8 cellular contexts compared by ENCODE assay signal in the genomic region with DNA sequence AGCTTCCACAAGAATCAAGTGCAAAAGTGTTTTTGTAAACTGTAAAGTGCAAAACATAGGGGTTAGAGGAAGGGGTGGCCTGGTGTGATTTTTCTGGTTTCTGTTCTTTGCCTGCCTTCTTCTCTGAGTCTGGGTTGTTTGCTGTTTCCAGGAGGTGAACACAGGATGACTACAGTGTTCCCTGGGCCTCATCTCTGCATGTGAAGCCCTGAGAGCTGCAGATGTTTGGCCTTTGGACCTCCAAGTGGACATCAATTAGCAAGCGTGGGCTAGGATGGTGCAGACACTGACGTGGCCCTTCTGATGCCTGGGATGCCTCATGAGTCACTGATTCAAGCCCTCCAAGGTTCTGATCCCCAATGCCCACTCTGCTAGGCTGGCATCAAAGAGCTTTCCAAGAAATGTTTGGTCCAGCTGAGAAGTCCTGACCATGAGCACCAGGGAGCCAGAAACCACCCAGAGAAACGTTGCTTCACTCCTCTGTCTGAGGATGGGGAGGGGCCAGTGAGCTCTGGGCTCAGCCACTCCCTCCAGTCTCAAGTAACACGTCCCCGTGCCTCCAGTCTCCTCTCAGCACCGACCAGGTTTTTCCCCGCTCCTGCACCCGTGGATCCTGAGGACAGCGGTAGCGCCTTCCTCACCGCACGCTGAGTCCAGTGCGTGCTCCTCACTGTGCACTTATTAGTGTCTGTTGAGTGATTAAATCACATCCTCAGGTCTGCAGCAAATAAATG. TPM values are rescaled to one million over a fixed set of nuclear protein-coding genes. Genes with fewer than 3 reads are reported as not detected.
A peak's percentile ranks its signal among the peaks of the same experiment; 100 is the strongest.
DNase-seq lines count a peak whose midpoint lies in the region; ATAC-seq and TF ChIP-seq lines count a peak whose summit lies in the region.

No MANE protein-coding gene starts in this region.

- intact Hi-C loops in naive thymus-derived CD4-positive, alpha-beta T cell (cut with micrococcal nuclease), result loop anchor here (1.0 to 10.0 kb wide), 5 partner anchors 174 to 537 kb away; no protein-coding TSS in a partner anchor
- intact Hi-C loops in CD4-positive, alpha-beta T cell (cut with DNase I, micrococcal nuclease), result loop anchor here (1.0 to 5.0 kb wide), 6 partner anchors 174 to 1609 kb away; a partner anchor contains a TSS

- no peak for ATAC-seq in naive thymus-derived CD4-positive, alpha-beta T cell
- ATAC-seq in GM18870 (IDR thresholded peaks at IDR 0.05; ENCODE audit: unreplicated experiment) (no peak), GM21360 (IDR thresholded peaks at IDR 0.05; ENCODE audit: unreplicated experiment) (no peak)
- ATAC-seq in CD4-positive, alpha-beta T cell (ENCODE audit: poor library complexity), result no peak

- POLR2A ChIA-PET in naive thymus-derived CD4-positive, alpha-beta T cell (lab: Charles Lee), result no interaction called here
- POLR2A ChIA-PET in CD4-positive, alpha-beta T cell (lab: Charles Lee), result no interaction called here

- no peaks in the 10 kb centered on the region for H3K36me3 ChIP-seq in Loucy (ENCODE audit: insufficient read depth, low read length)
- H3K36me3 ChIP-seq in naive thymus-derived CD4-positive, alpha-beta T cell (ENCODE audit: control insufficient read depth in 2 of 3, insufficient read depth in 3 of 3, low read length in 3 of 3), result no peaks in the 10 kb centered on the region

- CTCF ChIA-PET in naive thymus-derived CD4-positive, alpha-beta T cell (lab: Charles Lee), result no interaction called here
- CTCF ChIA-PET in CD4-positive, alpha-beta T cell (lab: Charles Lee), result no interaction called here

- no peaks in the 10 kb centered on the region for H3K9me3 ChIP-seq in Loucy (ENCODE audit: insufficient read depth, low read depth, low read length)
- H3K9me3 ChIP-seq in naive thymus-derived CD4-positive, alpha-beta T cell (ENCODE audit: control insufficient read depth in 2 of 3, low read length in 3 of 3), result no peaks in the 10 kb centered on the region
- H3K9me3 ChIP-seq in CD4-positive, alpha-beta T cell (ENCODE audit: control insufficient read depth, low read length), result no peaks in the 10 kb centered on the region

- no peaks in the 10 kb centered on the region for H3F3A ChIP-seq in Loucy (ENCODE audit: low read depth)

- no peak overlapping the region for H3K27ac ChIP-seq in naive thymus-derived CD4-positive, alpha-beta T cell (ENCODE audit: low read depth, low read length)
- no peak overlapping the region for H3K27ac ChIP-seq in CD4-positive, alpha-beta T cell (ENCODE audit: low read depth, low read length)

- H3K4me3 Mint-ChIP-seq in naive thymus-derived CD4-positive, alpha-beta T cell, result peak overlapping the region in 8 of 10 donors; percentile 23 to 64 (median 37)
- no peak overlapping the region for H3K4me3 Mint-ChIP-seq in CD4-positive, alpha-beta T cell

- H3K27me3 ChIP-seq in Loucy (ENCODE audit: insufficient read depth, low read length, poor library complexity, severe bottlenecking), result no peaks in the 10 kb centered on the region
- no peaks in the 10 kb centered on the region for H3K27me3 ChIP-seq in naive thymus-derived CD4-positive, alpha-beta T cell (ENCODE audit: control insufficient read depth in 2 of 2, insufficient read depth in 2 of 2, low read length in 2 of 2)
- peaks cover 4% of the 10 kb centered on the region for H3K27me3 ChIP-seq in CD4-positive, alpha-beta T cell (ENCODE audit: control insufficient read depth, insufficient read depth, low read length)

- no peaks in the 10 kb centered on the region for H3K9me2 ChIP-seq in Loucy (replicated peaks; ENCODE audit: low read depth, low read length)

- peak overlapping the region; percentile 65 for H3K4me2 ChIP-seq in Loucy (ENCODE audit: low read depth, low read length, poor library complexity, severe bottlenecking)

- H3K9ac ChIP-seq in Loucy (ENCODE audit: low read depth, low read length, poor library complexity, severe bottlenecking), result no peak overlapping the region

- no peaks in the 10 kb centered on the region for H4K20me1 ChIP-seq in Loucy (ENCODE audit: insufficient read depth, low read length, poor library complexity, severe bottlenecking)

- H2AFZ ChIP-seq in Loucy (ENCODE audit: low read length), result peak overlapping the region; percentile 83

- no peaks in the 10 kb centered on the region for H3K79me2 ChIP-seq in Loucy (ENCODE audit: insufficient read depth, low read length)

- no peaks in the 10 kb centered on the region for H3K36me3 Mint-ChIP-seq in naive thymus-derived CD4-positive, alpha-beta T cell
- H3K36me3 Mint-ChIP-seq in CD4-positive, alpha-beta T cell (ENCODE audit: low read depth), result no peaks in the 10 kb centered on the region

- no peak overlapping the region for H3K27ac Mint-ChIP-seq in naive thymus-derived CD4-positive, alpha-beta T cell
- no peak overlapping the region for H3K27ac Mint-ChIP-seq in CD4-positive, alpha-beta T cell

- DNase-seq in Daoy (ENCODE audit: low read depth) (peak; percentile 44), ecto neural progenitor cell (ENCODE audit: low spot score) (peak; percentile 65), COLO668 (lab: John Stamatoyannopoulos, UW; ENCODE audit: unreplicated experiment) (no peak)
- DNase-seq in naive thymus-derived CD4-positive, alpha-beta T cell, result no peak
- no peak for DNase-seq in CD4-positive, alpha-beta T cell

- peaks cover 6% of the 10 kb centered on the region for H3K4me1 ChIP-seq in Loucy (ENCODE audit: insufficient read depth, low read length, poor library complexity, severe bottlenecking)
- no peaks in the 10 kb centered on the region for H3K4me1 ChIP-seq in naive thymus-derived CD4-positive, alpha-beta T cell (ENCODE audit: control insufficient read depth in 2 of 2, insufficient read depth in 2 of 2, low read length in 2 of 2)

- peaks cover 0 to 9% (median 7%) of the 10 kb centered on the region in 7 donors for H3K4me1 Mint-ChIP-seq in naive thymus-derived CD4-positive, alpha-beta T cell
- peaks cover 10% of the 10 kb centered on the region for H3K4me1 Mint-ChIP-seq in CD4-positive, alpha-beta T cell (ENCODE audit: low read depth)

- H3K27me3 Mint-ChIP-seq in naive thymus-derived CD4-positive, alpha-beta T cell, result peaks cover 7 to 18% (median 15%) of the 10 kb centered on the region in 5 donors
- peaks cover 14% of the 10 kb centered on the region for H3K27me3 Mint-ChIP-seq in CD4-positive, alpha-beta T cell

- H3K9me3 Mint-ChIP-seq in naive thymus-derived CD4-positive, alpha-beta T cell, result no peaks in the 10 kb centered on the region
- no peaks in the 10 kb centered on the region for H3K9me3 Mint-ChIP-seq in CD4-positive, alpha-beta T cell

- no peak for TF ChIP-seq CTCF in Loucy (conservative IDR thresholded peaks at IDR 0.05; ENCODE audit: low read length)
- no peak for TF ChIP-seq CTCF in CD4-positive, alpha-beta T cell (IDR thresholded peaks at IDR 0.05)

- peak overlapping the region; percentile 44 for H3K4me3 ChIP-seq in Loucy (ENCODE audit: low read length, poor library complexity, severe bottlenecking)
- H3K4me3 ChIP-seq in naive thymus-derived CD4-positive, alpha-beta T cell (ENCODE audit: low read length), result no peak overlapping the region

RNA-seq across cellular contexts. Expression of a gene that starts 7.6 kb away (rescaled TPM):
- not detected in 2 replicates for total RNA-seq in Daoy (2014; rRNA removed; shearing (Covaris generic))
- total RNA-seq in naive thymus-derived CD4-positive, alpha-beta T cell, result under 1 TPM in 1 of 5 experiments, not detected in 4; 0.70 TPM
- not detected for polyA plus RNA-seq in naive thymus-derived CD4-positive, alpha-beta T cell
- total RNA-seq in CD4-positive, alpha-beta T cell, result not detected

RNA-seq across cellular contexts. Expression of a gene that starts 53.6 kb away (rescaled TPM):
- total RNA-seq in Daoy (2014; rRNA removed; shearing (Covaris generic)), result not detected in 2 replicates
- total RNA-seq in naive thymus-derived CD4-positive, alpha-beta T cell, result not detected
- polyA plus RNA-seq in naive thymus-derived CD4-positive, alpha-beta T cell, result not detected
- total RNA-seq in CD4-positive, alpha-beta T cell, result not detected

Comparison
In these comparisons a context has a peak if more than half of its experiments do, and no peak if none do; other contexts are left out.
1. DNase-seq: peak in Daoy (single experiment) and ecto neural progenitor cell (single experiment); none in naive thymus-derived CD4-positive, alpha-beta T cell (0 of 9), CD4-positive, alpha-beta T cell (0 of 10) and COLO668 (single experiment).